In genomic region chr10:132659206-132660091, GRCh38 we compare ENCODE assay signal across 1 cellular context.
TF ChIP-seq lines count a peak whose summit lies in the region.

No MANE protein-coding gene starts in this region.

TF ChIP-seq in GM12878, 131 proteins besides CTCF, POLR2A, EP300 and RAD21 (continued from another document):
- TF ChIP-seq RELA (IDR thresholded peaks at IDR 0.05; ENCODE audit: borderline replicate concordance, partially characterized antibody), result no peak
- no peak for TF ChIP-seq NR2C1 (IDR thresholded peaks at IDR 0.05)
- no peak for TF ChIP-seq MEF2A (IDR thresholded peaks at IDR 0.05; ENCODE audit: insufficient read depth, low read depth, low read length)
- no peak for TF ChIP-seq NBN (IDR thresholded peaks at IDR 0.05)
- TF ChIP-seq SPI1 (IDR thresholded peaks at IDR 0.05; ENCODE audit: borderline replicate concordance, insufficient read depth, low read depth, low read length), result no peak
- no peak for TF ChIP-seq POLR2AphosphoS2 (IDR thresholded peaks at IDR 0.05; ENCODE audit: low read depth, low read length)
- no peak for TF ChIP-seq PAX8 (IDR thresholded peaks at IDR 0.05)
- no peak for TF ChIP-seq ZNF24 (IDR thresholded peaks at IDR 0.05)
- no peak for TF ChIP-seq YBX1 (IDR thresholded peaks at IDR 0.05)
- no peak for TF ChIP-seq ZSCAN29 (IDR thresholded peaks at IDR 0.05)
